Comparison of ENCODE assay signal across 21 cellular contexts in genomic region chr17:72569193-72569946, GRCh38.
DNase-seq lines count a peak whose midpoint lies in the region; ATAC-seq, FAIRE-seq and TF ChIP-seq lines count a peak whose summit lies in the region.
"Had no signal": no experiment of that assay in that cellular context is flagged by ENCODE, and none has a peak within 500 bp of the region (broad histone marks: within the 10 kb centered on the region; RNA-seq: fewer than 3 reads in every experiment).

No MANE protein-coding gene starts in this region.

- no peaks in the 10 kb centered on the region; a peak in 1 of 5 replicates for H3K36me3 ChIP-seq in HepG2 (replicated peaks in 1 of 2; ENCODE audit: control insufficient read depth in 1 of 2, insufficient read depth in 2 of 2, low read length in 2 of 2)
- H3K36me3 ChIP-seq: suprapubic skin had no signal

- no peaks in the 10 kb centered on the region; the same call in 1 of the 2 replicates for H4K20me1 ChIP-seq in HepG2 (ENCODE audit: insufficient read depth, low read length)

- in situ Hi-C loops in HepG2 (cut with HindIII; ENCODE audit: extremely low pct_ligation_motif_present, low pct_unique_long_range_greater_than_20kb): loop anchor here (10.0 to 25.0 kb wide), 2 partner anchors 368 to 525 kb away; partner anchors contain the start of gene SLC39A11

- TF ChIP-seq CTCF in RWPE1 (conservative IDR thresholded peaks at IDR 0.05; ENCODE audit: low read depth) (no peak), HepG2 (CRISPR knock-in tag; IDR thresholded peaks at IDR 0.05) (peak; percentile 57)

- H3K4me3 ChIP-seq in HepG2 (replicated peaks in 1 of 3; ENCODE audit: insufficient read depth in 1 of 3, low read depth in 2 of 3, low read length in 3 of 3): peak overlapping the region in 1 of 3 experiments; percentile 47; a peak in 2 of 6 replicates
- H3K4me3 ChIP-seq: coronary artery, smooth muscle cell, suprapubic skin had no signal

- H3K27me3 Mint-ChIP-seq in activated T-helper 17 cell treated with anti-CD3 and anti-CD28 coated beads, Interleukin-2, amount 50 U/mL, for 72 hours: peaks cover 9% of the 10 kb centered on the region

- no peak overlapping the region for H3K27ac Mint-ChIP-seq in activated T-helper 17 cell treated with anti-CD3 and anti-CD28 coated beads, Interleukin-2, amount 50 U/mL, for 72 hours
- H3K27ac Mint-ChIP-seq: activated CD4-positive, alpha-beta memory T cell treated with anti-CD3 and anti-CD28 coated beads, Interleukin-2, amount 10 ng/mL, durations not matched to agents 7 days and 5 days; activated T-cell treated with anti-CD3 and anti-CD28 coated beads, Interleukin-2, amount 50 U/mL, for 24 hours had no signal

- BruUV-seq in HepG2 (replicated peaks; lab: Mats Ljungman, UMichigan): no TSS peak

- ATAC-seq in HepG2 (peak; percentile 68), HG03159 (IDR thresholded peaks at IDR 0.05; ENCODE audit: unreplicated experiment) (no peak)
- no peak for ATAC-seq in activated T-helper 17 cell treated with anti-CD3 and anti-CD28 coated beads, Interleukin-2, amount 50 U/mL, for 72 hours (replicated peaks)

- DNase-seq in COR-L47 (lab: John Stamatoyannopoulos, UW) (peak; percentile 58), NCI-H1105 (lab: John Stamatoyannopoulos, UW) (peak; percentile 35), RWPE1 (ENCODE audit: low spot score) (no peak), HepG2 (ENCODE audit: low spot score) (peak; percentile 70), H54 (ENCODE audit: insufficient read length, low spot score) (no peak)
- DNase-seq in stimulated activated CD4-positive, alpha-beta T cell treated with anti-CD3 and anti-CD28 coated beads, Interleukin-4, amount 100 ng/mL, for 1 hour: no peak
- DNase-seq: activated CD4-positive, alpha-beta memory T cell treated with anti-CD3 and anti-CD28 coated beads, Interleukin-2, amount 10 ng/mL, durations not matched to agents 7 days and 5 days; activated naive CD4-positive, alpha-beta T cell treated with anti-CD3 and anti-CD28 coated beads, Interleukin-2, amount 50 U/mL, for 16 hours; activated T-cell treated with anti-CD3 and anti-CD28 coated beads, Interleukin-2, amount 50 U/mL, for 24 hours; GF-D8; kidney glomerular epithelial cell; NCI-H187 treated with DMSO at 0.1 percent for 48 hours had no signal

- H3K9me3 ChIP-seq in HepG2 (ENCODE audit: low read length): no peaks in the 10 kb centered on the region
- H3K9me3 ChIP-seq: suprapubic skin had no signal

- TF ChIP-seq RAD21 in HepG2 (CRISPR knock-in tag; IDR thresholded peaks at IDR 0.05): 0 out of 2 replicates have a peak, but pooled peaks have one; percentile 14

- H3K4me2 ChIP-seq in HepG2 (ENCODE audit: low read depth, low read length): peak overlapping the region; percentile 51
- H3K4me2 ChIP-seq: smooth muscle cell had no signal

- H3K27ac ChIP-seq in RWPE1 (peak overlapping the region; percentile 64), HepG2 (ENCODE audit: extremely low read length, insufficient read depth, low read length) (peak overlapping the region; percentile 37)
- H3K27ac ChIP-seq: coronary artery, suprapubic skin, VCaP had no signal

- H3K27me3 ChIP-seq in HepG2 (ENCODE audit: control insufficient read depth in 1 of 2, insufficient read depth in 2 of 2, low read length in 2 of 2): no peaks in the 10 kb centered on the region

- no peak overlapping the region for H2AFZ ChIP-seq in HepG2 (ENCODE audit: low read length)

- intact Hi-C loops in HepG2 (cut with micrococcal nuclease; ENCODE audit: unreplicated experiment): no loop called here

- FAIRE-seq in HepG2 (lab: Jason Lieb, UNC): peak; percentile 40
- no peak for FAIRE-seq in H54 (lab: Jason Lieb, UNC)
- FAIRE-seq: astrocyte, GM12891 had no signal

- H3K9ac ChIP-seq in HepG2 (ENCODE audit: insufficient read depth, low read depth, low read length): peak overlapping the region; percentile 35

- H3K4me1 Mint-ChIP-seq in activated T-helper 17 cell treated with anti-CD3 and anti-CD28 coated beads, Interleukin-2, amount 50 U/mL, for 72 hours: peaks cover 19% of the 10 kb centered on the region

- peaks cover 95% of the 10 kb centered on the region for H3K4me1 ChIP-seq in HepG2 (ENCODE audit: insufficient read depth, low read length)

- CTCF ChIA-PET in RWPE1 (lab: Yijun Ruan, JAX) (no interaction called here), HepG2 (lab: Yijun Ruan, JAX; ENCODE audit: low intra/inter-chr PET ratio, low total read pairs) (no interaction called here)

- H3K36me3 Mint-ChIP-seq in activated T-helper 17 cell treated with anti-CD3 and anti-CD28 coated beads, Interleukin-2, amount 50 U/mL, for 72 hours (ENCODE audit: low read depth): no peaks in the 10 kb centered on the region

- H3K79me2 ChIP-seq in HepG2 (ENCODE audit: insufficient read depth, low read length): peaks cover 90% of the 10 kb centered on the region

- H3K4me3 Mint-ChIP-seq in activated T-helper 17 cell treated with anti-CD3 and anti-CD28 coated beads, Interleukin-2, amount 50 U/mL, for 72 hours: no peak overlapping the region
- H3K4me3 Mint-ChIP-seq: activated CD4-positive, alpha-beta memory T cell treated with anti-CD3 and anti-CD28 coated beads, Interleukin-2, amount 10 ng/mL, durations not matched to agents 7 days and 5 days; activated T-cell treated with anti-CD3 and anti-CD28 coated beads, Interleukin-2, amount 50 U/mL, for 24 hours; neural crest cell had no signal

- POLR2A ChIA-PET in RWPE1 (lab: Yijun Ruan, JAX; ENCODE audit: low non-redundant PET) (no interaction called here), HepG2 (lab: Yijun Ruan, JAX) (interaction anchor here (0.6 to 1.9 kb wide), 7 partner anchors 11 to 411 kb away, joined by 3 to 16 read pairs (median 3); no protein-coding TSS in a partner anchor)

- TF ChIP-seq EP300 in HepG2 (IDR thresholded peaks at IDR 0.05; ENCODE audit: low read depth in 2 of 2, low read length in 2 of 2) (no peak), HepG2 (CRISPR knock-in tag; IDR thresholded peaks at IDR 0.05; ENCODE audit: borderline replicate concordance) (no peak)

- TF ChIP-seq POLR2A in HepG2 (IDR thresholded peaks at IDR 0.05; ENCODE audit: insufficient read depth in 1 of 2, low read depth in 2 of 2, low read length in 2 of 2): no peak
- no peak for TF ChIP-seq POLR2A in H54 (IDR thresholded peaks at IDR 0.05; ENCODE audit: low read depth, low read length)

- 40% methylated on average over 13 of the region's 17 CpGs for WGBS in HepG2 (ENCODE audit: low lambda C conversion rate)

- no peaks in the 10 kb centered on the region for H3K9me3 Mint-ChIP-seq in activated T-helper 17 cell treated with anti-CD3 and anti-CD28 coated beads, Interleukin-2, amount 50 U/mL, for 72 hours
- H3K9me3 Mint-ChIP-seq: activated CD4-positive, alpha-beta memory T cell treated with anti-CD3 and anti-CD28 coated beads, Interleukin-2, amount 10 ng/mL, durations not matched to agents 7 days and 5 days; activated T-cell treated with anti-CD3 and anti-CD28 coated beads, Interleukin-2, amount 50 U/mL, for 24 hours; neural crest cell had no signal

TF ChIP-seq in HepG2, 621 proteins besides CTCF, POLR2A, EP300 and RAD21 (continues in another document):
- 0 out of 2 replicates have a peak, but pooled peaks have one; percentile 44 for TF ChIP-seq ZNF746 (CRISPR knock-in tag; IDR thresholded peaks at IDR 0.05)
- TF ChIP-seq GTF3A (CRISPR knock-in tag; conservative IDR thresholded peaks at IDR 0.05): no peak
- peak; percentile 41; the same call in 1 of the 2 replicates for TF ChIP-seq ZNF563 (CRISPR knock-in tag; IDR thresholded peaks at IDR 0.05)
- TF ChIP-seq PPARG (CRISPR knock-in tag; conservative IDR thresholded peaks at IDR 0.05): no peak
- no peak for TF ChIP-seq ATF1 (CRISPR knock-in tag; IDR thresholded peaks at IDR 0.05)
- TF ChIP-seq HNRNPK (IDR thresholded peaks at IDR 0.05; ENCODE audit: low read depth, low read length, poor library complexity, severe bottlenecking): no peak
- 0 out of 2 replicates have a peak, but pooled peaks have one; percentile 12 for TF ChIP-seq FOXK1 (CRISPR knock-in tag; IDR thresholded peaks at IDR 0.05; ENCODE audit: borderline replicate concordance, low read depth)
- TF ChIP-seq PRDM10 (CRISPR knock-in tag; IDR thresholded peaks at IDR 0.05; ENCODE audit: low read depth): peak; percentile 58; the same call in 1 of the 2 replicates
- TF ChIP-seq ZNF772 (CRISPR knock-in tag; IDR thresholded peaks at IDR 0.05): 0 out of 2 replicates have a peak, but pooled peaks have one; percentile 29
- TF ChIP-seq ZNF550 (CRISPR knock-in tag; IDR thresholded peaks at IDR 0.05; ENCODE audit: borderline replicate concordance): no peak
- TF ChIP-seq ZNF234 (CRISPR knock-in tag; conservative IDR thresholded peaks at IDR 0.05): no peak
- no peak for TF ChIP-seq FOXO1 (CRISPR knock-in tag; IDR thresholded peaks at IDR 0.05)
- no peak for TF ChIP-seq ZNF12 (CRISPR knock-in tag; IDR thresholded peaks at IDR 0.05)
- TF ChIP-seq ZBTB38 (CRISPR knock-in tag; IDR thresholded peaks at IDR 0.05): peak; percentile 44; the same call in 1 of the 2 replicates
- peak; percentile 76 for TF ChIP-seq HNRNPL (IDR thresholded peaks at IDR 0.05; ENCODE audit: low read depth, low read length)
- peak; percentile 41; the same call in 1 of the 2 replicates for TF ChIP-seq RXRB (CRISPR knock-in tag; IDR thresholded peaks at IDR 0.05; ENCODE audit: borderline replicate concordance)

Comparison
In these comparisons a context has a peak if more than half of its experiments do, and no peak if none do; other contexts are left out.
1. DNase-seq: peak in COR-L47 (single experiment), NCI-H1105 (single experiment) and HepG2 (single experiment); none in RWPE1 (single experiment), stimulated activated CD4-positive, alpha-beta T cell treated with anti-CD3 and anti-CD28 coated beads, Interleukin-4, amount 100 ng/mL, for 1 hour (single experiment) and H54 (single experiment).